ENCODE assay signal across 8 cellular contexts in genomic region chr19:1885398-1886119, GRCh38. TPM values are rescaled to one million over a fixed set of nuclear protein-coding genes. Genes with fewer than 3 reads are reported as not detected.
DNase-seq lines count a peak whose midpoint lies in the region; ATAC-seq, FAIRE-seq and TF ChIP-seq lines count a peak whose summit lies in the region.
"Not testable (repeated sequence)": the region's sequence is repeated elsewhere in the genome, so short reads cannot be mapped to it uniquely, and the experiment has no call there.

TSS of gene ABHD17A (minus strand) at chr19:1885496. CDS start at chr19:1881566, 3,930 bp downstream.

- DNase-seq in A549 (ENCODE audit: low read depth in 1 of 2, low spot score in 1 of 2), result peak; percentile 62 to 88
- peak; percentile 62 for DNase-seq in NCI-H510A treated with DMSO at 0.1 percent for 48 hours (lab: John Stamatoyannopoulos, UW)
- DNase-seq in activated CD4-positive, CD25-positive, alpha-beta regulatory T cell treated with anti-CD3 and anti-CD28 coated beads, Interleukin-2, amount 50 U/mL, for 72 hours, result peak; percentile 96
- peak; percentile 89 for DNase-seq in central memory CD4-positive, alpha-beta T cell
- DNase-seq in immature natural killer cell, result peak; percentile 94 to 96 (median 94)

- peaks cover 27 to 41% (median 35%) of the 10 kb centered on the region in 3 donors for H3K27me3 Mint-ChIP-seq in immature natural killer cell (ENCODE audit: low read depth in 3 of 3)

- TF ChIP-seq RAD21 in A549 (conservative IDR thresholded peaks at IDR 0.05 in 1 of 2, IDR thresholded peaks at IDR 0.05 in 1 of 2), result not testable (repeated sequence)

- peaks cover 34 to 45% of the 10 kb centered on the region in 2 donors for H3K4me1 Mint-ChIP-seq in immature natural killer cell

- peak within 1 kb of the TSS; percentile 98 to 100 (median 98) for H3K4me3 Mint-ChIP-seq in immature natural killer cell

- H3K4me3 ChIP-seq in A549 (peak within 1 kb of the TSS; percentile 89), skin epidermis (peak within 1 kb of the TSS; percentile 60 to 98 (median 83))

- not testable (repeated sequence) for TF ChIP-seq EP300 in A549 (IDR thresholded peaks at IDR 0.05)

- TF ChIP-seq POLR2A in A549 (IDR thresholded peaks at IDR 0.05; ENCODE audit: low read length), result not testable (repeated sequence)

- H3K27ac Mint-ChIP-seq in immature natural killer cell, result peak within 1 kb of the TSS; percentile 99 to 100 (median 100)

- not testable (repeated sequence) for FAIRE-seq in A549 (lab: Jason Lieb, UNC)

- H3K36me3 Mint-ChIP-seq in immature natural killer cell, result peaks cover 18 to 23% (median 21%) of the 10 kb centered on the region in 3 donors

- not testable (repeated sequence) for H3K9me3 ChIP-seq in A549

- ATAC-seq in A549 (peak; percentile 90 to 94), GM18909 (IDR thresholded peaks at IDR 0.05; ENCODE audit: poor library complexity, unreplicated experiment) (peak; percentile 81), HG03342 (IDR thresholded peaks at IDR 0.05; ENCODE audit: unreplicated experiment) (peak; percentile 77)

- not testable (repeated sequence) for TF ChIP-seq CTCF in A549 (IDR thresholded peaks at IDR 0.05)

- H3K4me2 ChIP-seq in A549, result peak within 1 kb of the TSS; percentile 95

- not testable (repeated sequence) for H3K9me3 Mint-ChIP-seq in immature natural killer cell

- not testable (repeated sequence) for H3K4me1 ChIP-seq in A549

- CTCF ChIA-PET in A549 (lab: Yijun Ruan, JAX), result interaction anchor here (1.1 to 1.6 kb wide), 2 partner anchors 12 to 21 kb away, joined by 4 to 8 read pairs; no protein-coding TSS in a partner anchor

- POLR2A ChIA-PET in A549 (lab: Yijun Ruan, JAX), result interaction anchor here (0.5 to 1.6 kb wide), 5 partner anchors 9 to 1065 kb away, joined by 3 to 10 read pairs (median 4); partner anchors contain the start of gene GADD45B

- peak within 1 kb of the TSS; percentile 79 to 98 for H3K27ac ChIP-seq in A549
- H3K27ac ChIP-seq in skin epidermis, result peak within 1 kb of the TSS; percentile 76 to 98 (median 90)

- 33% methylated on average over 23 of the region's 46 CpGs for WGBS in A549 (ENCODE audit: missing lambda C conversion rate)

TF ChIP-seq in A549, 52 proteins besides CTCF, POLR2A, EP300 and RAD21:
- TF ChIP-seq MAZ (IDR thresholded peaks at IDR 0.05; ENCODE audit: borderline replicate concordance, low read depth, low read length), result peak; percentile 70; the same call in 1 of the 2 replicates
- peak; percentile 50; the same call in 1 of the 2 replicates for TF ChIP-seq MAX (IDR thresholded peaks at IDR 0.05)
- 0 out of 3 replicates have a peak, but pooled peaks have one; percentile 6 for TF ChIP-seq BCL3 (IDR thresholded peaks at IDR 0.05)

RNA-seq across cellular contexts. Expression of gene ABHD17A, which starts in this region (rescaled TPM):
- polyA plus RNA-seq in A549 (2011; rRNA removed) (12.8 and 14.8 TPM in 2 replicates), A549 (2017; fragmentation: RNase III; extraction: RNeasy Plus Mini Kit Qiagen cat#74134 plus additional on column Dnase treatment) (20.9 to 23.1 TPM (median 21.7 TPM) in 3 replicates), immature natural killer cell (100 to 1,000 TPM; 652 to 783 (median 741) TPM)
- 38.5 and 63.7 TPM in 2 replicates for polyA plus RNA-seq in A549 (2012; cell fraction: cytosol; rRNA removed)
- polyA plus RNA-seq in A549 (2012; cell fraction: nucleus; rRNA removed), result 70.9 and 111 TPM in 2 replicates
- polyA minus RNA-seq in A549 (2011; rRNA and poly(A)+ RNA removed), result 4.3 and 5.5 TPM in 2 replicates

Comparison
In these comparisons a context has a peak if more than half of its experiments do, and no peak if none do; other contexts are left out.
1. Peak in every context shown above with its lines: DNase-seq, ATAC-seq, H3K4me3 ChIP-seq and H3K27ac ChIP-seq.
2. RNA of gene ABHD17A (polyA plus RNA-seq): 652 to 783 TPM in immature natural killer cell; 12.8 to 111 TPM in A549; every median in the first group is over 4 times any median in the second.